Comparison of ENCODE assay signal across 15 cellular contexts in the genomic region with DNA sequence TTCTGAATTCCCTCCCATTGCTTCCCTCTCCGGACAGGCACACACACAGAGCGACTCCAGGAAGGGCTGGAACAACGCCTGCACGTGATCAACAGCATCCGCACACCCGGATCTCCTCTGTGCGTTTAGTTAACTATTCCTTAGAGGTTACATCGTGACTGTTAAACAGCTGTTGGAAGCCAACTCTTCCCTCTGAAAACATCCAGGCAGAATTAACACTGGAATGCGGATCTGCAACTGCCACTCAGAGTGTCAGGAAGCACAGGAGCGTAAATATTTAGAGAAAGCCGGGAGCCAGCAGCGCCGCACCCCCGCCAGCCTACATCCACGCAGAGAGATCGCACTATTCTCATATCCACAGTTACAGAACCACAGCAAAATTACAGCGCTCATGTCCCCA. TPM values are rescaled to one million over a fixed set of nuclear protein-coding genes. Genes with fewer than 3 reads are reported as not detected.
DNase-seq lines count a peak whose midpoint lies in the region; FAIRE-seq and TF ChIP-seq lines count a peak whose summit lies in the region.
"Had no signal": no experiment of that assay in that cellular context is flagged by ENCODE, and none has a peak within 500 bp of the region (broad histone marks: within the 10 kb centered on the region; RNA-seq: fewer than 3 reads in every experiment).

No MANE protein-coding gene starts in this region.

- no peak overlapping the region for H2AK5ac ChIP-seq in H1 (ENCODE audit: low read depth, low read length)

- intact Hi-C loops in breast epithelium (cut with DNase I; ENCODE audit: low total_unique reads) = no loop called here
- intact Hi-C loops in mammary epithelial cell (cut with micrococcal nuclease) = no loop called here
- intact Hi-C loops in testis (cut with DNase I; ENCODE audit: low total_unique reads) = no loop called here

- no peak overlapping the region for H4K91ac ChIP-seq in H1 (replicated peaks; ENCODE audit: insufficient read length, low read length)

- H3K4me3 Mint-ChIP-seq in mesothelial cell of epicardium = peak overlapping the region; percentile 46
- H3K4me3 Mint-ChIP-seq: activated CD8-positive, alpha-beta T cell treated with anti-CD3 and anti-CD28 coated beads for 36 hours; activated naive CD8-positive, alpha-beta T cell treated with anti-CD3 and anti-CD28 coated beads, Interleukin-2, amount 10 ng/mL, durations not matched to agents 7 days and 5 days; effector memory CD8-positive, alpha-beta T cell had no signal

- no peak overlapping the region for H2BK5ac ChIP-seq in H1 (ENCODE audit: low read depth, low read length)

- no peaks in the 10 kb centered on the region for H3K79me2 ChIP-seq in mammary epithelial cell (ENCODE audit: insufficient read depth, low read length)
- H3K79me2 ChIP-seq in H1 (ENCODE audit: control insufficient read depth in 1 of 2, insufficient read depth in 2 of 2, low read length in 2 of 2) = peaks cover 0 to 55% of the 10 kb centered on the region in 2 experiments; a peak in 2 of 4 replicates

- H3K14ac ChIP-seq in H1 (ENCODE audit: insufficient read length) = no peak overlapping the region

- no peaks in the 10 kb centered on the region for H3K27me3 Mint-ChIP-seq in mesothelial cell of epicardium (ENCODE audit: low read depth)
- H3K27me3 Mint-ChIP-seq: activated CD8-positive, alpha-beta T cell treated with anti-CD3 and anti-CD28 coated beads for 36 hours; activated naive CD8-positive, alpha-beta T cell treated with anti-CD3 and anti-CD28 coated beads, Interleukin-2, amount 10 ng/mL, durations not matched to agents 7 days and 5 days had no signal

- H3K27ac Mint-ChIP-seq in mesothelial cell of epicardium = peak overlapping the region; percentile 40
- H3K27ac Mint-ChIP-seq: activated CD8-positive, alpha-beta T cell treated with anti-CD3 and anti-CD28 coated beads for 36 hours; activated naive CD8-positive, alpha-beta T cell treated with anti-CD3 and anti-CD28 coated beads, Interleukin-2, amount 10 ng/mL, durations not matched to agents 7 days and 5 days; effector memory CD8-positive, alpha-beta T cell had no signal

- no peak for TF ChIP-seq EP300 in H1 (IDR thresholded peaks at IDR 0.05; ENCODE audit: borderline replicate concordance in 1 of 2, low read depth in 2 of 2, low read length in 2 of 2)

- H3K18ac ChIP-seq in H1 (ENCODE audit: extremely low read depth, low read length) = no peak overlapping the region

- H2AFZ ChIP-seq in mammary epithelial cell (ENCODE audit: low read depth, low read length) (no peak overlapping the region), H1 (ENCODE audit: low read length) (no peak overlapping the region)

- TF ChIP-seq CTCF in breast epithelium (IDR thresholded peaks at IDR 0.05) = no peak
- TF ChIP-seq CTCF in mammary epithelial cell (conservative IDR thresholded peaks at IDR 0.05 in 1 of 2, IDR thresholded peaks at IDR 0.05 in 1 of 2; ENCODE audit: extremely low read depth in 1 of 2, insufficient read depth in 1 of 2, low read depth in 1 of 2, low read length in 2 of 2) = no peak
- TF ChIP-seq CTCF in H1 (IDR thresholded peaks at IDR 0.05; ENCODE audit: control extremely low read depth in 1 of 3, insufficient read depth in 1 of 3, low read depth in 1 of 3, low read length in 3 of 3) = no peak
- TF ChIP-seq CTCF in mesothelial cell of epicardium (IDR thresholded peaks at IDR 0.05; ENCODE audit: unreplicated experiment) = no peak
- no peak for TF ChIP-seq CTCF in testis (IDR thresholded peaks at IDR 0.05)

- H3K36me3 Mint-ChIP-seq in mesothelial cell of epicardium = no peaks in the 10 kb centered on the region
- H3K36me3 Mint-ChIP-seq: activated naive CD8-positive, alpha-beta T cell treated with anti-CD3 and anti-CD28 coated beads, Interleukin-2, amount 10 ng/mL, durations not matched to agents 7 days and 5 days had no signal

- H3K9me3 Mint-ChIP-seq in mesothelial cell of epicardium = no peaks in the 10 kb centered on the region
- H3K9me3 Mint-ChIP-seq: activated naive CD8-positive, alpha-beta T cell treated with anti-CD3 and anti-CD28 coated beads, Interleukin-2, amount 10 ng/mL, durations not matched to agents 7 days and 5 days; effector memory CD8-positive, alpha-beta T cell had no signal

- H3K23ac ChIP-seq in H1 (ENCODE audit: insufficient read length) = no peak overlapping the region

- no peak overlapping the region for H2BK20ac ChIP-seq in H1 (ENCODE audit: low read length)

- no peak for FAIRE-seq in H1 (lab: Jason Lieb, UNC)
- FAIRE-seq: HTR-8/SVneo had no signal

- H3K27ac ChIP-seq in breast epithelium = peak overlapping the region; percentile 63 to 64
- no peak overlapping the region for H3K27ac ChIP-seq in mammary epithelial cell (ENCODE audit: insufficient read depth, low read depth, low read length)
- H3K27ac ChIP-seq in H1 (ENCODE audit: low read depth, low read length) = no peak overlapping the region
- H3K27ac ChIP-seq in testis = no peak overlapping the region
- no peak overlapping the region for H3K27ac ChIP-seq in effector memory CD4-positive, alpha-beta T cell (ENCODE audit: insufficient read depth, low read length, poor library complexity, severe bottlenecking)
- H3K27ac ChIP-seq in caudate nucleus (ENCODE audit: low read depth, low read length) = no peak overlapping the region

- H3K27me3 ChIP-seq in breast epithelium (no peaks in the 10 kb centered on the region), mammary epithelial cell (ENCODE audit: insufficient read depth, low read length) (no peaks in the 10 kb centered on the region), H1 (replicated peaks in 1 of 4; ENCODE audit: control insufficient read depth in 3 of 4, extremely low read depth in 1 of 4, insufficient read depth in 3 of 4, low read length in 3 of 4) (no peaks in the 10 kb centered on the region), testis (no peaks in the 10 kb centered on the region)
- no peaks in the 10 kb centered on the region for H3K27me3 ChIP-seq in effector memory CD4-positive, alpha-beta T cell (replicated peaks; ENCODE audit: control insufficient read depth, insufficient read depth, low read length, poor library complexity, severe bottlenecking)

- no peaks in the 10 kb centered on the region for H4K20me1 ChIP-seq in mammary epithelial cell (ENCODE audit: insufficient read depth, low read length)
- peaks cover 11 to 21% of the 10 kb centered on the region in 2 experiments for H4K20me1 ChIP-seq in H1 (replicated peaks in 1 of 2; ENCODE audit: control insufficient read depth in 1 of 2, insufficient read depth in 2 of 2, low read length in 2 of 2)

- H3K56ac ChIP-seq in H1 (replicated peaks; ENCODE audit: insufficient read length, low read depth, low read length) = no peak overlapping the region

- no peak overlapping the region for H2BK120ac ChIP-seq in H1 (replicated peaks; ENCODE audit: low read depth, low read length)

- H3K9me3 ChIP-seq in breast epithelium (no peaks in the 10 kb centered on the region), mammary epithelial cell (replicated peaks; ENCODE audit: insufficient read depth, low read length) (peaks cover 5% of the 10 kb centered on the region), H1 (ENCODE audit: insufficient read depth in 2 of 2, low read depth in 1 of 2, low read length in 1 of 2) (peaks cover 0 to 3% of the 10 kb centered on the region in 2 experiments; a peak in 1 of 4 replicates), testis (no peaks in the 10 kb centered on the region)
- H3K9me3 ChIP-seq in effector memory CD4-positive, alpha-beta T cell (ENCODE audit: control insufficient read depth, low read length) = no peaks in the 10 kb centered on the region

- BruUV-seq in mammary epithelial cell (replicated peaks; lab: Mats Ljungman, UMichigan) = no TSS peak

- POLR2A ChIA-PET in H1 (lab: Charles Lee; ENCODE audit: partially characterized antibody) = interaction anchor here (0.6 to 1.1 kb wide), 3 partner anchors 28 to 47 kb away, joined by 3 to 6 read pairs (median 3); no protein-coding TSS in a partner anchor

- TF ChIP-seq RAD21 in H1 (IDR thresholded peaks at IDR 0.05 in 1 of 2, conservative IDR thresholded peaks at IDR 0.05 in 1 of 2; ENCODE audit: low read depth in 2 of 2, low read length in 2 of 2) = no peak

- peaks cover 10% of the 10 kb centered on the region for H3K79me1 ChIP-seq in H1 (ENCODE audit: low read depth, low read length)

- no peaks in the 10 kb centered on the region for H3K23me2 ChIP-seq in H1 (ENCODE audit: low read depth, low read length)

- H3K4me1 ChIP-seq in breast epithelium (no peaks in the 10 kb centered on the region), mammary epithelial cell (ENCODE audit: insufficient read depth, low read length) (no peaks in the 10 kb centered on the region), H1 (replicated peaks in 1 of 4; ENCODE audit: control insufficient read depth in 3 of 4, insufficient read depth in 4 of 4, low read length in 3 of 4) (peaks cover 0 to 13% (median 5%) of the 10 kb centered on the region in 4 experiments; a peak in 3 of 7 replicates), testis (no peaks in the 10 kb centered on the region)
- no peaks in the 10 kb centered on the region for H3K4me1 ChIP-seq in effector memory CD4-positive, alpha-beta T cell (ENCODE audit: control insufficient read depth, insufficient read depth, low read length, poor library complexity, severe bottlenecking)

- H3K4me1 Mint-ChIP-seq in mesothelial cell of epicardium = peaks cover 7% of the 10 kb centered on the region
- H3K4me1 Mint-ChIP-seq: activated naive CD8-positive, alpha-beta T cell treated with anti-CD3 and anti-CD28 coated beads, Interleukin-2, amount 10 ng/mL, durations not matched to agents 7 days and 5 days had no signal

- no peak overlapping the region for H3K4me2 ChIP-seq in mammary epithelial cell (ENCODE audit: insufficient read depth, low read depth, low read length)
- H3K4me2 ChIP-seq in H1 (ENCODE audit: insufficient read depth in 1 of 2, low read depth in 2 of 2, low read length in 2 of 2) = peak overlapping the region in 1 of 2 experiments; percentile 11; a peak in 1 of 4 replicates

- no peak overlapping the region for H3K4ac ChIP-seq in H1 (replicated peaks; ENCODE audit: insufficient read length, low read depth, low read length)

- DNase-seq in breast epithelium (ENCODE audit: low spot score in 2 of 2) (peak; percentile 47 to 54), mammary epithelial cell (no peak), H1 (ENCODE audit: low read depth in 1 of 2, low spot score in 2 of 2) (no peak), mesothelial cell of epicardium (ENCODE audit: low spot score in 2 of 2, unreplicated experiment in 2 of 2) (no peak), testis (peak; percentile 70), caudate nucleus (lab: John Stamatoyannopoulos, UW) (no peak), germinal center (ENCODE audit: low spot score) (no peak)
- no peak for DNase-seq in effector memory CD4-positive, alpha-beta T cell
- DNase-seq: activated CD8-positive, alpha-beta T cell treated with anti-CD3 and anti-CD28 coated beads for 36 hours; activated naive CD8-positive, alpha-beta T cell treated with anti-CD3 and anti-CD28 coated beads, Interleukin-2, amount 10 ng/mL, durations not matched to agents 7 days and 5 days; effector memory CD8-positive, alpha-beta T cell; EL; NCI-H187 treated with DMSO at 0.1 percent for 48 hours had no signal

- H3K9ac ChIP-seq in mammary epithelial cell (ENCODE audit: insufficient read depth, low read length) (no peak overlapping the region), H1 (replicated peaks in 1 of 4; ENCODE audit: extremely low read depth in 1 of 4, low read depth in 3 of 4, low read length in 3 of 4) (no peak overlapping the region)

- H4K8ac ChIP-seq in H1 (ENCODE audit: extremely low read depth, insufficient read depth, low read length) = no peak overlapping the region

- H3K36me3 ChIP-seq in breast epithelium (no peaks in the 10 kb centered on the region), mammary epithelial cell (ENCODE audit: insufficient read depth, low read length) (no peaks in the 10 kb centered on the region), H1 (ENCODE audit: control insufficient read depth in 2 of 4, insufficient read depth in 4 of 4, low read length in 3 of 4) (peaks cover 0 to 5% (median under 1%) of the 10 kb centered on the region in 4 experiments; a peak in 1 of 8 replicates), testis (ENCODE audit: low read depth, missing control alignments) (no peaks in the 10 kb centered on the region)
- no peaks in the 10 kb centered on the region for H3K36me3 ChIP-seq in effector memory CD4-positive, alpha-beta T cell (ENCODE audit: control insufficient read depth, insufficient read depth, low read length)

- H2BK12ac ChIP-seq in H1 (ENCODE audit: low read depth, low read length) = no peak overlapping the region

- dilution Hi-C loops in mammary epithelial cell (cut with HindIII; ENCODE audit: low sequenced_read_pairs) = no loop called here

- H3K4me3 ChIP-seq in breast epithelium (peak overlapping the region in 2 of 3 donors; percentile 8 to 33), mammary epithelial cell (replicated peaks in 1 of 3; ENCODE audit: insufficient read depth in 1 of 3, low read depth in 2 of 3, low read length in 3 of 3) (no peak overlapping the region), H1 (ENCODE audit: extremely low read depth in 1 of 4, insufficient read depth in 2 of 4, low read depth in 3 of 4, low read length in 4 of 4) (no peak overlapping the region), testis (no peak overlapping the region)
- no peak overlapping the region for H3K4me3 ChIP-seq in effector memory CD4-positive, alpha-beta T cell (ENCODE audit: insufficient read depth, low read depth, low read length, poor library complexity, severe bottlenecking)

- no peak overlapping the region for H2BK15ac ChIP-seq in H1 (ENCODE audit: low read length)

- in situ Hi-C loops in mammary epithelial cell (cut with MboI; ENCODE audit: low sequenced_read_pairs in 2 of 2) = no loop called here

- WGBS in mammary epithelial cell (ENCODE audit: low coverage, missing lambda C conversion rate) = 97% methylated on average over 17 of the region's 17 CpGs
- WGBS in H1 (ENCODE audit: extremely low coverage in 1 of 2, insufficient coverage in 1 of 2, insufficient read length in 1 of 2, insufficient replicate concordance in 2 of 2, low coverage in 1 of 2, low lambda C conversion rate in 2 of 2, missing lambda C conversion rate in 1 of 2), 2 experiments = 81% methylated on average over 17 of the region's 17 CpGs; no CpG with 5 or more reads in 1 of the 2 experiments
- 37 to 41% methylated on average over 17 of the region's 17 CpGs for WGBS in testis, 2 donors

- CTCF ChIA-PET in mammary epithelial cell (lab: Charles Lee; ENCODE audit: low non-redundant PET) (no interaction called here), H1 (lab: Charles Lee; ENCODE audit: partially characterized antibody) (interaction anchor here (1.6 kb wide), 1 partner anchor 35 kb away, joined by 3 read pairs; no protein-coding TSS in a partner anchor)

- no peak overlapping the region for H4K5ac ChIP-seq in H1 (ENCODE audit: insufficient read length, low read depth, low read length)

- TF ChIP-seq POLR2A in breast epithelium (IDR thresholded peaks at IDR 0.05) (no peak), H1 (IDR thresholded peaks at IDR 0.05; ENCODE audit: control extremely low read depth in 1 of 2, low read depth in 2 of 2, low read length in 2 of 2) (no peak), testis (IDR thresholded peaks at IDR 0.05) (no peak)

RNA-seq across cellular contexts. Expression of a gene that starts 46.2 kb away (rescaled TPM):
- total RNA-seq in breast epithelium (10 to 100 TPM in 2 of 3 donors, 1 to 10 TPM in 1; 1.3 to 38.8 (median 33.1) TPM), mammary epithelial cell (10 to 100 TPM in 1 of 2 donors, 1 to 10 TPM in 1; 5.4 to 25.8 TPM), mesothelial cell of epicardium (2.1 to 3.8 TPM (median 2.2 TPM) in 3 replicates), testis (10 to 100 TPM in 1 of 2 donors, 1 to 10 TPM in 1; 8.0 to 13.9 TPM)
- polyA plus RNA-seq in mammary epithelial cell (2.0 TPM), H1 (2011; rRNA removed) (10.1 and 15.5 TPM in 2 replicates), testis (ENCODE audit: insufficient read depth, low read depth, low replicate concordance) (4.3 TPM)
- 28.9 TPM for polyA minus RNA-seq in mammary epithelial cell
- total RNA-seq in H1 (2021; fragmentation: NEBNext Ultra II Directional; extraction: Animal tissue kit (Norgen Biotek cat#: 25700)) = 52.9 and 54.2 TPM in 2 replicates
- 7.8 TPM for polyA plus RNA-seq in H1 (2011; cell fraction: cytosol; rRNA removed)
- 41.3 TPM for polyA plus RNA-seq in H1 (2011; cell fraction: nucleus; rRNA removed)
- 17.0 to 20.3 TPM (median 18.5 TPM) in 4 replicates for polyA plus RNA-seq in H1 (2012, experiment 1 of 2)
- polyA plus RNA-seq in H1 (2012, experiment 2 of 2) = 2.9 TPM
- polyA plus RNA-seq in H1 (2013, experiment 1 of 2) = 16.9 TPM
- 15.7 TPM for polyA plus RNA-seq in H1 (2013, experiment 2 of 2)
- polyA minus RNA-seq in H1 (2011; rRNA and poly(A)+ RNA removed) = 46.2 and 59.3 TPM in 2 replicates
- 35.2 TPM for polyA minus RNA-seq in H1 (2011; cell fraction: cytosol; rRNA and poly(A)+ RNA removed)
- polyA minus RNA-seq in H1 (2011; cell fraction: nucleus; rRNA and poly(A)+ RNA removed) = 103 TPM
- total RNA-seq: activated CD8-positive, alpha-beta T cell treated with anti-CD3 and anti-CD28 coated beads for 36 hours; activated naive CD8-positive, alpha-beta T cell treated with anti-CD3 and anti-CD28 coated beads, Interleukin-2, amount 10 ng/mL, durations not matched to agents 7 days and 5 days; T-helper 1 cell treated with Interleukin-12 subunit alpha and Interleukin-12 subunit beta and Interleukin-4 antibody, amounts not matched to agents 30 ng/mL and 1 ng/mL, for 36 hours had no signal

Comparison
In these comparisons a context has a peak if more than half of its experiments do, and no peak if none do; other contexts are left out.
1. DNase-seq: peak in breast epithelium (2 of 2) and testis (single experiment); none in mammary epithelial cell (single experiment), H1 (0 of 2), mesothelial cell of epicardium (0 of 2), effector memory CD4-positive, alpha-beta T cell (0 of 3), caudate nucleus (0 of 61) and germinal center (single experiment).
2. H3K27ac ChIP-seq: peak in breast epithelium (2 of 2); none in mammary epithelial cell (single experiment), H1 (single experiment), testis (0 of 2), effector memory CD4-positive, alpha-beta T cell (single experiment) and caudate nucleus (single experiment).
3. H3K4me3 ChIP-seq: peak in breast epithelium (2 of 3); none in mammary epithelial cell (0 of 3), H1 (0 of 4), testis (0 of 2) and effector memory CD4-positive, alpha-beta T cell (single experiment).